Comparison of ENCODE assay signal across 10 cellular contexts in genomic region chr19:19485161-19485997, GRCh38. TPM values are rescaled to one million over a fixed set of nuclear protein-coding genes. Genes with fewer than 3 reads are reported as not detected.
DNase-seq lines count a peak whose midpoint lies in the region; ATAC-seq and TF ChIP-seq lines count a peak whose summit lies in the region.
"Had no signal": no experiment of that assay in that cellular context is flagged by ENCODE, and none has a peak within 500 bp of the region (broad histone marks: within the 10 kb centered on the region; RNA-seq: fewer than 3 reads in every experiment).

No MANE protein-coding gene starts in this region.

- H3K4me1 ChIP-seq in A673 (ENCODE audit: insufficient read depth, low read length, poor library complexity, severe bottlenecking) (peaks cover 25% of the 10 kb centered on the region), adrenal gland (replicated peaks in 1 of 2) (peaks cover 27 to 31% of the 10 kb centered on the region in 2 donors), gastroesophageal sphincter (peaks cover 0 to 51% (median 22%) of the 10 kb centered on the region in 3 donors)

- peaks cover 49% of the 10 kb centered on the region for H3K4me1 Mint-ChIP-seq in activated naive CD8-positive, alpha-beta T cell treated with anti-CD3 and anti-CD28 coated beads, Interleukin-2, amount 10 ng/mL, durations not matched to agents 7 days and 5 days

- H3K4me3 ChIP-seq in A673 (ENCODE audit: low read depth, low read length, poor library complexity, severe bottlenecking), result no peak overlapping the region
- H3K4me3 ChIP-seq in adrenal gland, result no peak overlapping the region
- H3K4me3 ChIP-seq in gastroesophageal sphincter, result no peak overlapping the region

- TF ChIP-seq POLR2A in adrenal gland (IDR thresholded peaks at IDR 0.05), result no peak
- no peak for TF ChIP-seq POLR2A in gastroesophageal sphincter (IDR thresholded peaks at IDR 0.05)

- no peaks in the 10 kb centered on the region for H3K9me3 ChIP-seq in A673 (ENCODE audit: low read depth, low read length, poor library complexity, severe bottlenecking)
- H3K9me3 ChIP-seq in adrenal gland (replicated peaks in 1 of 3), result no peaks in the 10 kb centered on the region
- H3K9me3 ChIP-seq in gastroesophageal sphincter, result no peaks in the 10 kb centered on the region

- BruUV-seq in A673 (replicated peaks; lab: Mats Ljungman, UMichigan), result no TSS peak

- POLR2A ChIA-PET in A673 (lab: Charles Lee; ENCODE audit: low non-redundant PET), result no interaction called here
- POLR2A ChIA-PET in activated naive CD8-positive, alpha-beta T cell treated with anti-CD3 and anti-CD28 coated beads, Interleukin-2, amount 10 ng/mL, durations not matched to agents 7 days and 5 days (lab: Charles Lee), result interaction anchor here (0.5 kb wide), 1 partner anchor 70 kb away, joined by 3 read pairs; no protein-coding TSS in a partner anchor

- H3K9me3 Mint-ChIP-seq in activated naive CD8-positive, alpha-beta T cell treated with anti-CD3 and anti-CD28 coated beads, Interleukin-2, amount 10 ng/mL, durations not matched to agents 7 days and 5 days, result no peaks in the 10 kb centered on the region

- TF ChIP-seq EP300 in gastroesophageal sphincter (IDR thresholded peaks at IDR 0.05), result no peak

- peaks cover 4% of the 10 kb centered on the region for H3K36me3 Mint-ChIP-seq in activated naive CD8-positive, alpha-beta T cell treated with anti-CD3 and anti-CD28 coated beads, Interleukin-2, amount 10 ng/mL, durations not matched to agents 7 days and 5 days

- no peaks in the 10 kb centered on the region for H3K27me3 Mint-ChIP-seq in activated naive CD8-positive, alpha-beta T cell treated with anti-CD3 and anti-CD28 coated beads, Interleukin-2, amount 10 ng/mL, durations not matched to agents 7 days and 5 days

- H3K27me3 ChIP-seq in A673 (replicated peaks; ENCODE audit: insufficient read depth, low read depth, low read length, poor library complexity) (no peaks in the 10 kb centered on the region), adrenal gland (no peaks in the 10 kb centered on the region), gastroesophageal sphincter (no peaks in the 10 kb centered on the region)

- DNase-seq in A673 (ENCODE audit: low spot score), result no peak
- no peak for DNase-seq in activated naive CD8-positive, alpha-beta T cell treated with anti-CD3 and anti-CD28 coated beads, Interleukin-2, amount 10 ng/mL, durations not matched to agents 7 days and 5 days
- DNase-seq in iris pigment epithelial cell (ENCODE audit: low read depth), result peak; percentile 58
- no peak for DNase-seq in stimulated activated CD4-positive, alpha-beta T cell treated with anti-CD3 and anti-CD28 coated beads, Interleukin-12 subunit alpha, Interleukin-12 subunit beta, amount 100 ng/mL, for 4 hours
- no peak for DNase-seq in NCI-H187 treated with DMSO at 0.1 percent for 48 hours (lab: John Stamatoyannopoulos, UW)
- no peak for DNase-seq in adrenal gland
- DNase-seq: amniotic stem cell; stimulated activated naive CD4-positive, alpha-beta T cell had no signal

- H3K27ac ChIP-seq in A673 (ENCODE audit: low read depth, low read length, poor library complexity, severe bottlenecking) (peak overlapping the region; percentile 7), adrenal gland (no peak overlapping the region), gastroesophageal sphincter (no peak overlapping the region)

- H3K4me3 Mint-ChIP-seq in activated naive CD8-positive, alpha-beta T cell treated with anti-CD3 and anti-CD28 coated beads, Interleukin-2, amount 10 ng/mL, durations not matched to agents 7 days and 5 days, result no peak overlapping the region

- H3K36me3 ChIP-seq in A673 (ENCODE audit: insufficient read depth, low read length, poor library complexity, severe bottlenecking) (no peaks in the 10 kb centered on the region), adrenal gland (replicated peaks in 1 of 2) (no peaks in the 10 kb centered on the region), gastroesophageal sphincter (peaks cover 0 to 16% of the 10 kb centered on the region in 2 donors)

- 76 to 85% (median 79%) methylated on average over 10 to 15 of the region's 15 CpGs for WGBS in adrenal gland, 4 donors
- 77 to 92% methylated on average over 2 to 3 of the region's 15 CpGs for WGBS in gastroesophageal sphincter (ENCODE audit: low coverage in 1 of 2), 2 donors

- CTCF ChIA-PET in A673 (lab: Charles Lee), result no interaction called here

- H3K27ac Mint-ChIP-seq in activated naive CD8-positive, alpha-beta T cell treated with anti-CD3 and anti-CD28 coated beads, Interleukin-2, amount 10 ng/mL, durations not matched to agents 7 days and 5 days, result peak overlapping the region; percentile 81

- intact Hi-C loops in A673 (cut with micrococcal nuclease; ENCODE audit: unreplicated experiment), result loop anchor here (5.0 kb wide), 1 partner anchor 338 kb away; no protein-coding TSS in a partner anchor
- intact Hi-C loops in adrenal gland (cut with DNase I), result loop anchor here in 1 of 2 donors (5.0 kb wide), 1 partner anchor 78 kb away; the partner anchor contains the start of gene GATAD2A

- ATAC-seq in GM18861 (IDR thresholded peaks at IDR 0.05; ENCODE audit: unreplicated experiment) (peak; percentile 31), gastroesophageal sphincter (no peak)
- ATAC-seq in activated naive CD8-positive, alpha-beta T cell treated with anti-CD3 and anti-CD28 coated beads, Interleukin-2, amount 10 ng/mL, durations not matched to agents 7 days and 5 days (ENCODE audit: low read depth), result no peak

- no peak for TF ChIP-seq CTCF in A673 (conservative IDR thresholded peaks at IDR 0.05; ENCODE audit: low read depth, low read length)
- TF ChIP-seq CTCF in adrenal gland (IDR thresholded peaks at IDR 0.05), result no peak
- no peak for TF ChIP-seq CTCF in gastroesophageal sphincter (IDR thresholded peaks at IDR 0.05)

RNA-seq across cellular contexts. Expression of gene TSSK6, which starts 30.0 kb away (rescaled TPM):
- total RNA-seq in A673 (2021) (2.5 TPM in 2 replicates), adrenal gland (10 to 100 TPM in 1 of 8 donors, 1 to 10 TPM in 6, under 1 TPM in 1; 0.95 to 50.5 (median 3.6) TPM), gastroesophageal sphincter (1 to 10 TPM in 2 of 4 donors, under 1 TPM in 2; 0.40 to 3.3 (median 0.92) TPM)
- 1 to 10 TPM; 5.8 to 6.5 TPM for total RNA-seq in activated naive CD8-positive, alpha-beta T cell treated with anti-CD3 and anti-CD28 coated beads, Interleukin-2, amount 10 ng/mL, durations not matched to agents 7 days and 5 days
- 1 to 10 TPM in 1 of 3 donors, under 1 TPM in 1, not detected in 1; 0.37 to 1.0 TPM for polyA plus RNA-seq in adrenal gland

RNA-seq across cellular contexts. Expression of gene NDUFA13, which starts 30.6 kb away (rescaled TPM):
- 421 and 431 TPM in 2 replicates for total RNA-seq in A673 (2021)
- total RNA-seq in activated naive CD8-positive, alpha-beta T cell treated with anti-CD3 and anti-CD28 coated beads, Interleukin-2, amount 10 ng/mL, durations not matched to agents 7 days and 5 days, result 100 to 1,000 TPM; 306 to 336 TPM
- total RNA-seq in adrenal gland, result 100 to 1,000 TPM in 6 of 8 donors, 10 to 100 TPM in 2; 17.0 to 416 (median 281) TPM
- 100 to 1,000 TPM; 202 to 558 (median 329) TPM for polyA plus RNA-seq in adrenal gland
- total RNA-seq in gastroesophageal sphincter, result 100 to 1,000 TPM in 1 of 4 donors, 10 to 100 TPM in 3; 41.6 to 113 (median 71.4) TPM

RNA-seq across cellular contexts. Expression of gene YJEFN3, which starts 43.3 kb away (rescaled TPM):
- total RNA-seq in A673 (2021), result 8.6 TPM in 2 replicates
- 10 to 100 TPM; 11.7 to 11.9 TPM for total RNA-seq in activated naive CD8-positive, alpha-beta T cell treated with anti-CD3 and anti-CD28 coated beads, Interleukin-2, amount 10 ng/mL, durations not matched to agents 7 days and 5 days
- 1 to 10 TPM in 5 of 8 donors, under 1 TPM in 3; 0.36 to 5.7 (median 1.3) TPM for total RNA-seq in adrenal gland
- 10 to 100 TPM in 1 of 3 donors, 1 to 10 TPM in 1, under 1 TPM in 1; 0.77 to 30.2 (median 6.1) TPM for polyA plus RNA-seq in adrenal gland
- total RNA-seq in gastroesophageal sphincter, result 1 to 10 TPM in 2 of 4 donors, under 1 TPM in 2; 0.45 to 1.4 (median 0.96) TPM

RNA-seq across cellular contexts. Expression of gene CILP2, which starts 52.7 kb away (rescaled TPM):
- 0.77 and 1.6 TPM in 2 replicates for total RNA-seq in A673 (2021)
- total RNA-seq in activated naive CD8-positive, alpha-beta T cell treated with anti-CD3 and anti-CD28 coated beads, Interleukin-2, amount 10 ng/mL, durations not matched to agents 7 days and 5 days, result under 1 TPM; 0.11 to 0.14 TPM
- total RNA-seq in adrenal gland, result under 1 TPM in 1 of 8 donors, not detected in 7; 0.43 TPM
- under 1 TPM in 2 of 3 donors, not detected in 1; 0.13 to 0.24 TPM for polyA plus RNA-seq in adrenal gland
- under 1 TPM in 2 of 4 donors, not detected in 2; 0.19 to 0.27 TPM for total RNA-seq in gastroesophageal sphincter
